Comparison of ENCODE assay signal across 1 cellular context in the genomic region with DNA sequence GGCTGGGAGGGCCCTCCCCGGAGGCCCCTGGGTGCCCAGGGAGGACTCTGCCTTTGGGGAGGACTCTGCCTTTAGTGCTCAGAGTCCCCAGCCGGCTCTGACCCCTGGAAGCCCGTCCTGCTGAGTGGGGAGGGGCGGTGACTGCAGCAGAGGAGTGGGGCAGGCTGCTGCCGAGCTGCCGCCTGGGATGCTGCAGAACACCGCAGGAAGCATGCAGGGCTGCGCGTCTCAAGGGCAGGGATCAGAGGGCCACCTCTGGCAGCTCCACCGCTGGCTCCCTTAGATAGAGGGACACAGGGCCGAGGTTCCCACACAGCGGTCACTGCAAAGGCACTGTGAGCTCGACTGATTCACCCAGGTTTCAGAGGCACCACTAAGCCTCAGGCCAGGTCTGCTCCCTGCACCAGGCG.
TF ChIP-seq lines count a peak whose summit lies in the region.

No MANE protein-coding gene starts in this region.

TF ChIP-seq in HCT116, 20 proteins besides CTCF, POLR2A, EP300 and RAD21 (continued from another document):
- TF ChIP-seq CBX3 (IDR thresholded peaks at IDR 0.05; ENCODE audit: low read depth) (no peak), SRF (IDR thresholded peaks at IDR 0.05; ENCODE audit: low read depth) (no peak), ELF1 (IDR thresholded peaks at IDR 0.05; ENCODE audit: borderline replicate concordance, low read depth) (no peak)
